In genomic region chr14:60789656-60790055, GRCh38 we compare ENCODE assay signal across 20 cellular contexts.
"Had no signal": no experiment of that assay in that cellular context is flagged by ENCODE, and none has a peak within 500 bp of the region (broad histone marks: within the 10 kb centered on the region; RNA-seq: fewer than 3 reads in every experiment).

No MANE protein-coding gene starts in this region.

- H3K9me3 ChIP-seq: esophagus squamous epithelium, mucosa of descending colon, ovary, tibial artery, upper lobe of left lung, uterus had no signal

- H3K4me3 ChIP-seq: esophagus squamous epithelium, heart left ventricle, mucosa of descending colon, ovary, tibial artery, upper lobe of left lung, uterus had no signal

- H3K27ac ChIP-seq: esophagus squamous epithelium, heart left ventricle, ovary, tibial artery, upper lobe of left lung, uterus had no signal

- DNase-seq: effector memory CD8-positive, alpha-beta T cell; esophagus squamous epithelium; foreskin melanocyte; heart left ventricle; hippocampal formation; islet precursor cell; mammary epithelial cell; mucosa of descending colon; natural killer cell; nucleus accumbens; ovary; right cardiac atrium; stimulated activated CD4-positive, alpha-beta T cell treated with anti-CD3 and anti-CD28 coated beads, Interleukin-15, amount 100 ng/mL, for 24 hours; stimulated activated CD4-positive, alpha-beta T cell treated with anti-CD3 and anti-CD28 coated beads, Interleukin-1b, Interleukin-23, amount 100 ng/mL, for 48 hours; stimulated activated CD4-positive, alpha-beta T cell treated with anti-CD3 and anti-CD28 coated beads, Interleukin-4, amount 100 ng/mL, for 24 hours; tibial artery; upper lobe of left lung; uterus had no signal

- H3K27me3 ChIP-seq: esophagus squamous epithelium, heart left ventricle, ovary, tibial artery, upper lobe of left lung, uterus had no signal

- H3K36me3 ChIP-seq: ovary, upper lobe of left lung, uterus had no signal

- H3K4me1 ChIP-seq: esophagus squamous epithelium, heart left ventricle, uterus had no signal

- ATAC-seq: effector memory CD8-positive, alpha-beta T cell; heart left ventricle; left lobe of liver; mucosa of descending colon; natural killer cell; right cardiac atrium; stimulated activated memory B cell treated with anti-CD40 and anti-IgM and Interleukin-4, amounts not matched to agents 10 μg/mL and 1 μg/mL and 100 μg/mL, for 72 hours had no signal
